In the genomic region with DNA sequence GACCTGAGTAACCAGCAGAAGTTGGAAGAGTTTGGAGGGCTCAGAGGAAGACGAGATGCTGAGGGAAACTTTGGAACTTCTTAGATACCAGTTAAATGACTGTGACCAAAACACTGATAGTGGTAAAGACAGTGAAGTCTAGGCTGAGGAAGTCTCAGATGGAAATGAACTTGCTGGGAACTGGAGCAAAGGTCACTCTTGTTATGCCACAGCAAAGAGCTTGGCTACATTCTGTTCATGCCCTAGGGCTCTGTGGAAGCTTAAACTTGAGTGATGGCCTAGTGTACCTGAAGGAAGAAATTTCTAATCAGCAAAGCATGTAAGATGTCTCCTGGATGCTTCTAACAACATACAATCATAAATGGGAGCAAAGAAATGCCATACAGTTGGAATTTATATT, we compare ENCODE assay signal across 24 cellular contexts. TPM values are rescaled to one million over a fixed set of nuclear protein-coding genes. Genes with fewer than 3 reads are reported as not detected.
DNase-seq lines count a peak whose midpoint lies in the region; ATAC-seq, FAIRE-seq and TF ChIP-seq lines count a peak whose summit lies in the region.
"Had no signal": no experiment of that assay in that cellular context is flagged by ENCODE, and none has a peak within 500 bp of the region (broad histone marks: within the 10 kb centered on the region; RNA-seq: fewer than 3 reads in every experiment).

No MANE protein-coding gene starts in this region.

- H3K27me3 ChIP-seq in GM23338 (ENCODE audit: insufficient read depth) (no peaks in the 10 kb centered on the region), small intestine (ENCODE audit: control insufficient read depth in 2 of 2, insufficient read depth in 2 of 2, low read length in 2 of 2) (no peaks in the 10 kb centered on the region)
- H3K27me3 ChIP-seq: BE2C had no signal

- H3K27ac Mint-ChIP-seq in GM23338: 0 out of 2 replicates have a peak overlapping the region, but pooled peaks have one; percentile 17
- H3K27ac Mint-ChIP-seq in WTC11: peak overlapping the region; percentile 39; the same call in 1 of the 2 replicates
- H3K27ac Mint-ChIP-seq: IgD-negative memory B cell had no signal

- H3K9me2 ChIP-seq in GM23338 (ENCODE audit: insufficient read depth): no peaks in the 10 kb centered on the region

- H3K4me3 ChIP-seq in GM23338: no peak overlapping the region
- H3K4me3 ChIP-seq in small intestine (ENCODE audit: low read depth in 1 of 2, low read length in 2 of 2): no peak overlapping the region

- no peak overlapping the region for H3K4me3 Mint-ChIP-seq in GM23338
- no peak overlapping the region for H3K4me3 Mint-ChIP-seq in WTC11
- H3K4me3 Mint-ChIP-seq: IgD-negative memory B cell had no signal

- H3K36me3 Mint-ChIP-seq in GM23338 (ENCODE audit: low read depth): peaks cover 58% of the 10 kb centered on the region
- H3K36me3 Mint-ChIP-seq in WTC11: peaks cover 62% of the 10 kb centered on the region

- no peak overlapping the region for H3K27ac ChIP-seq in GM23338 (ENCODE audit: low read depth)
- no peak overlapping the region for H3K27ac ChIP-seq in small intestine (ENCODE audit: low read depth in 1 of 2, low read length in 1 of 2)

- no peak for DNase-seq in GM23338 (ENCODE audit: low spot score)
- no peak for DNase-seq in WTC11 (ENCODE audit: low spot score)
- DNase-seq in iris pigment epithelial cell (ENCODE audit: low read depth): peak; percentile 41
- peak; percentile 56 for DNase-seq in small intestine
- DNase-seq in SKM-1 treated with dmso at 0.1 percent for 144 hours (lab: John Stamatoyannopoulos, UW; ENCODE audit: unreplicated experiment): no peak
- DNase-seq in KG1 (lab: John Stamatoyannopoulos, UW): no peak
- DNase-seq: BE2C, DMS53, GOT3, HCEC 1CT, Karpas-422, NCI-H1417 treated with DMSO at 0.1 percent for 48 hours, NCI-H187 treated with DMSO at 0.1 percent for 48 hours, NCI-H2107, NCI-H446 treated with DMSO at 0.1 percent for 48 hours, NCI-H526 treated with DMSO at 0.1 percent for 48 hours, OCI-M1, Right ventricle myocardium superior, SW 1271 had no signal

- H3F3A ChIP-seq in GM23338 (replicated peaks; ENCODE audit: low read depth): no peaks in the 10 kb centered on the region

- peaks cover 3% of the 10 kb centered on the region for H3K36me3 ChIP-seq in GM23338 (ENCODE audit: insufficient read depth)
- H3K36me3 ChIP-seq in small intestine (ENCODE audit: control insufficient read depth in 2 of 2, insufficient read depth in 2 of 2, low read length in 2 of 2): no peaks in the 10 kb centered on the region

- CTCF ChIA-PET in WTC11 (lab: Charles Lee): no interaction called here

- H3K4me1 Mint-ChIP-seq in GM23338: peaks cover 8% of the 10 kb centered on the region
- peaks cover 12% of the 10 kb centered on the region for H3K4me1 Mint-ChIP-seq in WTC11

- H4K20me1 ChIP-seq in GM23338 (replicated peaks; ENCODE audit: insufficient read depth): no peaks in the 10 kb centered on the region; the same call in 1 of the 2 replicates

- TF ChIP-seq CTCF in GM23338 (conservative IDR thresholded peaks at IDR 0.05; ENCODE audit: low read depth in 2 of 2): no peak
- no peak for TF ChIP-seq CTCF in WTC11 (IDR thresholded peaks at IDR 0.05)

- POLR2A ChIA-PET in WTC11 (lab: Charles Lee): no interaction called here

- no peak overlapping the region for H2AFZ ChIP-seq in GM23338

- no peak for FAIRE-seq in small intestine (lab: Jason Lieb, UNC)
- FAIRE-seq: D721Med, GM12892, HTR-8/SVneo had no signal

- H3K4me1 ChIP-seq in GM23338 (ENCODE audit: insufficient read depth): no peaks in the 10 kb centered on the region
- H3K4me1 ChIP-seq in small intestine (ENCODE audit: control insufficient read depth in 2 of 2, insufficient read depth in 1 of 2, low read depth in 1 of 2, low read length in 1 of 2): peaks cover 0 to 7% of the 10 kb centered on the region in 2 donors
- H3K4me1 ChIP-seq: BE2C had no signal

- ATAC-seq in GM23338 (no peak), WTC11 (no peak), GM21423 (IDR thresholded peaks at IDR 0.05; ENCODE audit: unreplicated experiment) (no peak)

- peaks cover 43% of the 10 kb centered on the region for H3K79me2 ChIP-seq in GM23338 (replicated peaks; ENCODE audit: insufficient read depth)

- H3K4me2 ChIP-seq in GM23338: no peak overlapping the region

- 11 to 58% (median 54%) methylated on average over 1 of the region's 1 CpG for WGBS in small intestine, 3 donors

- H3K27me3 Mint-ChIP-seq in GM23338 (ENCODE audit: insufficient read depth, low read depth, poor library complexity) (no peaks in the 10 kb centered on the region), WTC11 (ENCODE audit: low read depth) (no peaks in the 10 kb centered on the region)
- H3K27me3 Mint-ChIP-seq: IgD-negative memory B cell had no signal

- H3K9me3 ChIP-seq in small intestine (ENCODE audit: control insufficient read depth, low read depth): no peaks in the 10 kb centered on the region
- H3K9me3 ChIP-seq: BE2C had no signal

- no peaks in the 10 kb centered on the region; the same call in 2 of the 3 replicates for H3K9me3 Mint-ChIP-seq in GM23338
- H3K9me3 Mint-ChIP-seq in WTC11: no peaks in the 10 kb centered on the region; the same call in none of the 2 replicates

TF ChIP-seq in GM23338, 12 proteins besides CTCF, POLR2A, EP300 and RAD21 (continues in another document):
- TF ChIP-seq ZNF331 (CRISPR knock-in tag; IDR thresholded peaks at IDR 0.05; ENCODE audit: low read depth): no peak
- TF ChIP-seq NANOG (IDR thresholded peaks at IDR 0.05; ENCODE audit: borderline replicate concordance): no peak

TF ChIP-seq in WTC11, 78 proteins besides CTCF, POLR2A, EP300 and RAD21 (continues in another document):
- TF ChIP-seq JAZF1 (CRISPR knock-in tag; IDR thresholded peaks at IDR 0.05) (no peak), IRF2 (CRISPR knock-in tag; IDR thresholded peaks at IDR 0.05; ENCODE audit: borderline replicate concordance, low read depth) (no peak), ZNF138 (CRISPR knock-in tag; conservative IDR thresholded peaks at IDR 0.05) (no peak), TCF7 (CRISPR knock-in tag; IDR thresholded peaks at IDR 0.05; ENCODE audit: low read depth) (no peak), ZNF232 (CRISPR knock-in tag; IDR thresholded peaks at IDR 0.05) (no peak), FOXJ3 (CRISPR knock-in tag; IDR thresholded peaks at IDR 0.05; ENCODE audit: borderline replicate concordance) (no peak)
- TF ChIP-seq, protein P1, sequence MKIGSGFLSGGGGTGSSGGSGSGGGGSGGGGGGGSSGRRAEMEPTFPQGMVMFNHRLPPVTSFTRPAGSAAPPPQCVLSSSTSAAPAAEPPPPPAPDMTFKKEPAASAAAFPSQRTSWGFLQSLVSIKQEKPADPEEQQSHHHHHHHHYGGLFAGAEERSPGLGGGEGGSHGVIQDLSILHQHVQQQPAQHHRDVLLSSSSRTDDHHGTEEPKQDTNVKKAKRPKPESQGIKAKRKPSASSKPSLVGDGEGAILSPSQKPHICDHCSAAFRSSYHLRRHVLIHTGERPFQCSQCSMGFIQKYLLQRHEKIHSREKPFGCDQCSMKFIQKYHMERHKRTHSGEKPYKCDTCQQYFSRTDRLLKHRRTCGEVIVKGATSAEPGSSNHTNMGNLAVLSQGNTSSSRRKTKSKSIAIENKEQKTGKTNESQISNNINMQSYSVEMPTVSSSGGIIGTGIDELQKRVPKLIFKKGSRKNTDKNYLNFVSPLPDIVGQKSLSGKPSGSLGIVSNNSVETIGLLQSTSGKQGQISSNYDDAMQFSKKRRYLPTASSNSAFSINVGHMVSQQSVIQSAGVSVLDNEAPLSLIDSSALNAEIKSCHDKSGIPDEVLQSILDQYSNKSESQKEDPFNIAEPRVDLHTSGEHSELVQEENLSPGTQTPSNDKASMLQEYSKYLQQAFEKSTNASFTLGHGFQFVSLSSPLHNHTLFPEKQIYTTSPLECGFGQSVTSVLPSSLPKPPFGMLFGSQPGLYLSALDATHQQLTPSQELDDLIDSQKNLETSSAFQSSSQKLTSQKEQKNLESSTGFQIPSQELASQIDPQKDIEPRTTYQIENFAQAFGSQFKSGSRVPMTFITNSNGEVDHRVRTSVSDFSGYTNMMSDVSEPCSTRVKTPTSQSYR (CRISPR knock-in tag; IDR thresholded peaks at IDR 0.05): no peak
- TF ChIP-seq, protein P2, sequence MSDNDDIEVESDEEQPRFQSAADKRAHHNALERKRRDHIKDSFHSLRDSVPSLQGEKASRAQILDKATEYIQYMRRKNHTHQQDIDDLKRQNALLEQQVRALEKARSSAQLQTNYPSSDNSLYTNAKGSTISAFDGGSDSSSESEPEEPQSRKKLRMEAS (CRISPR knock-in tag; IDR thresholded peaks at IDR 0.05): no peak
- TF ChIP-seq, protein P3, sequence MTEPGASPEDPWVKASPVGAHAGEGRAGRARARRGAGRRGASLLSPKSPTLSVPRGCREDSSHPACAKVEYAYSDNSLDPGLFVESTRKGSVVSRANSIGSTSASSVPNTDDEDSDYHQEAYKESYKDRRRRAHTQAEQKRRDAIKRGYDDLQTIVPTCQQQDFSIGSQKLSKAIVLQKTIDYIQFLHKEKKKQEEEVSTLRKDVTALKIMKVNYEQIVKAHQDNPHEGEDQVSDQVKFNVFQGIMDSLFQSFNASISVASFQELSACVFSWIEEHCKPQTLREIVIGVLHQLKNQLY (CRISPR knock-in tag; IDR thresholded peaks at IDR 0.05): no peak
- TF ChIP-seq, protein P4, sequence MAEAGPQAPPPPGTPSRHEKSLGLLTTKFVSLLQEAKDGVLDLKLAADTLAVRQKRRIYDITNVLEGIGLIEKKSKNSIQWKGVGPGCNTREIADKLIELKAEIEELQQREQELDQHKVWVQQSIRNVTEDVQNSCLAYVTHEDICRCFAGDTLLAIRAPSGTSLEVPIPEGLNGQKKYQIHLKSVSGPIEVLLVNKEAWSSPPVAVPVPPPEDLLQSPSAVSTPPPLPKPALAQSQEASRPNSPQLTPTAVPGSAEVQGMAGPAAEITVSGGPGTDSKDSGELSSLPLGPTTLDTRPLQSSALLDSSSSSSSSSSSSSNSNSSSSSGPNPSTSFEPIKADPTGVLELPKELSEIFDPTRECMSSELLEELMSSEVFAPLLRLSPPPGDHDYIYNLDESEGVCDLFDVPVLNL (CRISPR knock-in tag; IDR thresholded peaks at IDR 0.05; ENCODE audit: borderline replicate concordance, low read depth): no peak

RNA-seq across cellular contexts. Expression of a gene that starts 24.7 kb away (rescaled TPM):
- 65.9 and 80.4 TPM in 2 replicates for total RNA-seq in GM23338 (2014; rRNA removed; shearing (Covaris generic))
- polyA plus RNA-seq in GM23338 (2016; fragmentation: Nextera tagmentation; extraction: Ambion mirVana): 42.8 and 55.3 TPM in 2 replicates
- 83.4 to 126 TPM (median 90.6 TPM) in 3 replicates for total RNA-seq in WTC11 (2021)
- polyA plus RNA-seq in small intestine: 10 to 100 TPM in 1 of 3 donors, 1 to 10 TPM in 2; 9.7 to 19.7 (median 9.7) TPM

RNA-seq across cellular contexts. Expression of a gene that starts 24.8 kb away (rescaled TPM):
- 49.3 and 57.3 TPM in 2 replicates for total RNA-seq in GM23338 (2014; rRNA removed; shearing (Covaris generic))
- polyA plus RNA-seq in GM23338 (2016; fragmentation: Nextera tagmentation; extraction: Ambion mirVana): 18.3 and 18.8 TPM in 2 replicates
- total RNA-seq in WTC11 (2021): 34.5 to 37.8 TPM (median 37.0 TPM) in 3 replicates
- polyA plus RNA-seq in small intestine: 10 to 100 TPM in 1 of 3 donors, 1 to 10 TPM in 2; 8.4 to 12.3 (median 8.7) TPM

RNA-seq across cellular contexts. Expression of a gene that starts 47.2 kb away (rescaled TPM):
- 44.7 and 48.1 TPM in 2 replicates for total RNA-seq in GM23338 (2014; rRNA removed; shearing (Covaris generic))
- polyA plus RNA-seq in GM23338 (2016; fragmentation: Nextera tagmentation; extraction: Ambion mirVana) (15.7 and 16.5 TPM in 2 replicates), small intestine (10 to 100 TPM; 23.5 to 39.5 (median 33.8) TPM)
- 39.3 to 45.4 TPM (median 44.2 TPM) in 3 replicates for total RNA-seq in WTC11 (2021)

Comparison
In these comparisons a context has a peak if more than half of its experiments do, and no peak if none do; other contexts are left out.
1. DNase-seq: peak in iris pigment epithelial cell (single experiment) and small intestine (single experiment); none in GM23338 (single experiment), WTC11 (single experiment), SKM-1 treated with dmso at 0.1 percent for 144 hours (single experiment) and KG1 (single experiment).